ENCODE assay signal across 18 cellular contexts in genomic region chr9:27990524-27990923, GRCh38.
A peak's percentile ranks its signal among the peaks of the same experiment; 100 is the strongest.
DNase-seq lines count a peak whose midpoint lies in the region; ATAC-seq and TF ChIP-seq lines count a peak whose summit lies in the region.
"Had no signal": no experiment of that assay in that cellular context is flagged by ENCODE, and none has a peak within 500 bp of the region (broad histone marks: within the 10 kb centered on the region; RNA-seq: fewer than 3 reads in every experiment).

No MANE protein-coding gene starts in this region.

- no peaks in the 10 kb centered on the region for H3K9me3 ChIP-seq in vagina
- H3K9me3 ChIP-seq: gastroesophageal sphincter, lower lobe of right lung, transverse colon had no signal

- H3K27ac Mint-ChIP-seq in activated CD4-positive, alpha-beta T cell treated with anti-CD3 and anti-CD28 coated beads, Interleukin-2, amount 10 ng/mL, durations not matched to agents 24 days and 14 days: no peak overlapping the region
- no peak overlapping the region for H3K27ac Mint-ChIP-seq in GM23338
- no peak overlapping the region for H3K27ac Mint-ChIP-seq in stimulated activated naive B cell treated with anti-CD40 and anti-IgM and Interleukin-4, amounts not matched to agents 10 μg/mL and 1 μg/mL and 100 μg/mL, for 72 hours
- H3K27ac Mint-ChIP-seq: activated naive CD8-positive, alpha-beta T cell had no signal

- no peaks in the 10 kb centered on the region for H3K9me3 Mint-ChIP-seq in activated CD4-positive, alpha-beta T cell treated with anti-CD3 and anti-CD28 coated beads, Interleukin-2, amount 10 ng/mL, durations not matched to agents 24 days and 14 days
- H3K9me3 Mint-ChIP-seq in GM23338: peaks cover 4% of the 10 kb centered on the region
- peaks cover 4 to 6% of the 10 kb centered on the region in 2 donors for H3K9me3 Mint-ChIP-seq in stimulated activated naive B cell treated with anti-CD40 and anti-IgM and Interleukin-4, amounts not matched to agents 10 μg/mL and 1 μg/mL and 100 μg/mL, for 72 hours

- no peak overlapping the region for H3K4me3 ChIP-seq in vagina
- no peak overlapping the region for H3K4me3 ChIP-seq in GM23338
- H3K4me3 ChIP-seq: gastroesophageal sphincter, lower lobe of right lung, transverse colon had no signal

- H3F3A ChIP-seq in GM23338 (replicated peaks; ENCODE audit: low read depth): no peaks in the 10 kb centered on the region

- no peaks in the 10 kb centered on the region for H3K4me1 ChIP-seq in vagina
- H3K4me1 ChIP-seq in GM23338 (ENCODE audit: insufficient read depth): no peaks in the 10 kb centered on the region
- H3K4me1 ChIP-seq: gastroesophageal sphincter, lower lobe of right lung, transverse colon had no signal

- ATAC-seq in GM18511 (IDR thresholded peaks at IDR 0.05; ENCODE audit: unreplicated experiment) (peak; percentile 91), GM19395 (IDR thresholded peaks at IDR 0.05; ENCODE audit: unreplicated experiment) (peak; percentile 85), HG02798 (IDR thresholded peaks at IDR 0.05; ENCODE audit: poor library complexity, unreplicated experiment) (peak; percentile 91), HG03469 (IDR thresholded peaks at IDR 0.05; ENCODE audit: unreplicated experiment) (peak; percentile 88), GM23338 (no peak)
- no peak for ATAC-seq in stimulated activated naive B cell treated with anti-CD40 and anti-IgM and Interleukin-4, amounts not matched to agents 10 μg/mL and 1 μg/mL and 100 μg/mL, for 72 hours (replicated peaks)
- ATAC-seq: gastroesophageal sphincter, lower lobe of right lung had no signal

- H3K36me3 ChIP-seq in vagina (no peaks in the 10 kb centered on the region), GM23338 (ENCODE audit: insufficient read depth) (no peaks in the 10 kb centered on the region)
- H3K36me3 ChIP-seq: brain microvascular endothelial cell, gastroesophageal sphincter, lower lobe of right lung, transverse colon had no signal

- H3K9me2 ChIP-seq in GM23338 (ENCODE audit: insufficient read depth): no peaks in the 10 kb centered on the region

- H3K27me3 ChIP-seq in vagina: no peaks in the 10 kb centered on the region
- no peaks in the 10 kb centered on the region for H3K27me3 ChIP-seq in GM23338 (ENCODE audit: insufficient read depth)
- H3K27me3 ChIP-seq: brain microvascular endothelial cell, gastroesophageal sphincter, transverse colon had no signal

- no peaks in the 10 kb centered on the region for H3K36me3 Mint-ChIP-seq in activated CD4-positive, alpha-beta T cell treated with anti-CD3 and anti-CD28 coated beads, Interleukin-2, amount 10 ng/mL, durations not matched to agents 24 days and 14 days (ENCODE audit: low read depth)
- H3K36me3 Mint-ChIP-seq in GM23338 (ENCODE audit: low read depth): no peaks in the 10 kb centered on the region
- H3K36me3 Mint-ChIP-seq in stimulated activated naive B cell treated with anti-CD40 and anti-IgM and Interleukin-4, amounts not matched to agents 10 μg/mL and 1 μg/mL and 100 μg/mL, for 72 hours: no peaks in the 10 kb centered on the region
- H3K36me3 Mint-ChIP-seq: activated naive CD8-positive, alpha-beta T cell had no signal

- no peaks in the 10 kb centered on the region for H3K4me1 Mint-ChIP-seq in activated CD4-positive, alpha-beta T cell treated with anti-CD3 and anti-CD28 coated beads, Interleukin-2, amount 10 ng/mL, durations not matched to agents 24 days and 14 days
- H3K4me1 Mint-ChIP-seq in GM23338: peaks cover 7% of the 10 kb centered on the region; the same call in 1 of the 3 replicates
- H3K4me1 Mint-ChIP-seq in stimulated activated naive B cell treated with anti-CD40 and anti-IgM and Interleukin-4, amounts not matched to agents 10 μg/mL and 1 μg/mL and 100 μg/mL, for 72 hours: no peaks in the 10 kb centered on the region

- H3K4me2 ChIP-seq in GM23338: no peak overlapping the region

- no peaks in the 10 kb centered on the region for H3K27me3 Mint-ChIP-seq in activated CD4-positive, alpha-beta T cell treated with anti-CD3 and anti-CD28 coated beads, Interleukin-2, amount 10 ng/mL, durations not matched to agents 24 days and 14 days
- H3K27me3 Mint-ChIP-seq in GM23338 (ENCODE audit: insufficient read depth, low read depth, poor library complexity): no peaks in the 10 kb centered on the region
- H3K27me3 Mint-ChIP-seq in stimulated activated naive B cell treated with anti-CD40 and anti-IgM and Interleukin-4, amounts not matched to agents 10 μg/mL and 1 μg/mL and 100 μg/mL, for 72 hours: no peaks in the 10 kb centered on the region
- H3K27me3 Mint-ChIP-seq: activated naive CD8-positive, alpha-beta T cell had no signal

- intact Hi-C loops in activated CD4-positive, alpha-beta T cell treated with anti-CD3 and anti-CD28 coated beads, Interleukin-2, amount 10 ng/mL, durations not matched to agents 24 days and 14 days (cut with micrococcal nuclease): no loop called here
- intact Hi-C loops in vagina (cut with DNase I): no loop called here

- no peak for DNase-seq in activated CD4-positive, alpha-beta T cell treated with anti-CD3 and anti-CD28 coated beads, Interleukin-2, amount 10 ng/mL, durations not matched to agents 24 days and 14 days
- no peak for DNase-seq in vagina (ENCODE audit: extremely low spot score in 2 of 2)
- no peak for DNase-seq in GM23338 (ENCODE audit: low spot score)
- no peak for DNase-seq in stimulated activated naive B cell treated with anti-CD40 and anti-IgM and Interleukin-4, amounts not matched to agents 10 μg/mL and 1 μg/mL and 100 μg/mL, for 72 hours
- DNase-seq: activated CD4-positive, alpha-beta T cell treated with anti-CD3 and anti-CD28 coated beads for 48 hours; brain microvascular endothelial cell; Calu3; dermis blood vessel endothelial cell; lower lobe of right lung; MM.1S; small intestine; transverse colon had no signal

- H4K20me1 ChIP-seq in GM23338 (replicated peaks; ENCODE audit: insufficient read depth): no peaks in the 10 kb centered on the region

- TF ChIP-seq POLR2A in vagina (IDR thresholded peaks at IDR 0.05): no peak

- no peaks in the 10 kb centered on the region for H3K79me2 ChIP-seq in GM23338 (replicated peaks; ENCODE audit: insufficient read depth)

- no peak overlapping the region; the same call in 1 of the 2 replicates for H2AFZ ChIP-seq in GM23338

- H3K27ac ChIP-seq in vagina (no peak overlapping the region), GM23338 (ENCODE audit: low read depth) (no peak overlapping the region)
- H3K27ac ChIP-seq: brain microvascular endothelial cell, gastroesophageal sphincter, lower lobe of right lung, transverse colon had no signal

- H3K4me3 Mint-ChIP-seq in activated CD4-positive, alpha-beta T cell treated with anti-CD3 and anti-CD28 coated beads, Interleukin-2, amount 10 ng/mL, durations not matched to agents 24 days and 14 days: no peak overlapping the region
- H3K4me3 Mint-ChIP-seq in GM23338: no peak overlapping the region
- no peak overlapping the region for H3K4me3 Mint-ChIP-seq in stimulated activated naive B cell treated with anti-CD40 and anti-IgM and Interleukin-4, amounts not matched to agents 10 μg/mL and 1 μg/mL and 100 μg/mL, for 72 hours
- H3K4me3 Mint-ChIP-seq: activated naive CD8-positive, alpha-beta T cell had no signal

- TF ChIP-seq CTCF in vagina (IDR thresholded peaks at IDR 0.05): no peak
- TF ChIP-seq CTCF in GM23338 (conservative IDR thresholded peaks at IDR 0.05; ENCODE audit: low read depth in 2 of 2): no peak

TF ChIP-seq in GM23338, 12 proteins besides CTCF, POLR2A, EP300 and RAD21:
- TF ChIP-seq ZNF331 (CRISPR knock-in tag; IDR thresholded peaks at IDR 0.05; ENCODE audit: low read depth) (no peak), CREB1 (CRISPR knock-in tag; IDR thresholded peaks at IDR 0.05; ENCODE audit: low read depth) (no peak), ZNF114 (CRISPR knock-in tag; IDR thresholded peaks at IDR 0.05) (no peak)

Comparison
In these comparisons a context has a peak if more than half of its experiments do, and no peak if none do; other contexts are left out.
1. ATAC-seq: peak in GM18511 (single experiment), GM19395 (single experiment), HG02798 (single experiment) and HG03469 (single experiment); none in GM23338 (single experiment) and stimulated activated naive B cell treated with anti-CD40 and anti-IgM and Interleukin-4, amounts not matched to agents 10 μg/mL and 1 μg/mL and 100 μg/mL, for 72 hours (0 of 2).